ENCODE assay signal across 1 cellular context in the genomic region with DNA sequence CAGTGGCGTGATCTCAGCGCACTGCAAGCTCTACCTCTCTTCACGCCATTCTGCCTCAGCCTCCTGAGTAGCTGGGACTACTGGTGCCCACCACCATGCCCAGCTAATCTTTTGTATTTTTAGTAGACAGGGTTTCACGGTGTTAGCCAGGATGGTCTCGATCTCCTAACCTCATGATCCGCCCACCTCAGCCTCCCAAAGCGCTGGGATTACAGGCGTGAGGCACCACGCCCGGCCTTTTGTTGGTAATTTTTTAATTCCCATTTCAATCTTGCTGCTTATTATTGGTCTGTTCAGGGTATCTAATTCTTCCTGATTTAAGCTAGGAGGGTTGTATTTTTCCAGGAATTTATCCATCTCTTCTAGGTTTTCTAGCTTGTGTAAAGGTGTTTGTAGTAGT. TPM values are rescaled to one million over a fixed set of nuclear protein-coding genes. Genes with fewer than 3 reads are reported as not detected.
"Had no signal": no experiment of that assay in that cellular context is flagged by ENCODE, and none has a peak within 500 bp of the region (broad histone marks: within the 10 kb centered on the region; RNA-seq: fewer than 3 reads in every experiment).

No MANE protein-coding gene starts in this region.

RNA-seq across cellular contexts. Expression of gene DDIAS, which starts 18.2 kb away (rescaled TPM):
- total RNA-seq: body of pancreas had no signal
